ENCODE assay signal across 1 cellular context in the genomic region with DNA sequence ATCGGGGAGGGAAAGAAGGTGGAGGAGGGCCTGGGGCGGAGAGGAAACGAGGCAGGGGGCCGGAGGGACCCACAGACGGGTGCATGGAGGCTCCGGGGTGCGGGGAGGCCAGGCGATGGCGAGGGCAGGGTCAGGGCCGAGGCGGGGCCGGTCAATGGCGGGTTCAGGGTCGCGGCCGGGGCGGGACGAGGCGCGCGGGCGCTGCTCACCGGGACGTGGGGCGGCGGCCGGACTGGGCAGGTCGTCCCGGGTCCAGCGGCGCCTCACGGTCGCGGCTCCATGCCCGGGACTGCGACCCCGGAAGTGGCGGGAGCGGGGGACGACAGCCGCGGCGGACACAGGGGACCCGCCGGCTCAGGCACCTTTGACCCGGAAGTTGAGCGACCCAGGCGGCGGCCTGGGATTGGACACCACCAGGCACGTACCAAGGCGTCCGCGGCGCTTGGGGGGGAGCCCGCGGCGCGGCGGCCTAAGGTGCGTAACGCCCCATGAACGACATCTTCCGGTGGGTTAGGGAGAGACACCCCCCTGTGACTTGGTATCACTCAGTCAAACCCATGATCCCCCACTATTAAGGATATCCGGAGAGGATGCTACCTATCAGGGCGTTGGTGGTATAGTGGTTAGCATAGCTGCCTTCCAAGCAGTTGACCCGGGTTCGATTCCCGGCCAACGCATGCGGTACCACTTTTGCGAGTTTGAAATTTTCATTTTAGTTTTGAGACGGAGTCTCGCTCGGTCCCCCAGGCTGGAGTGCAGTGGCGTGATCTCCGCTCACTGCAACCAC.
A peak's percentile ranks its signal among the peaks of the same experiment; 100 is the strongest.
TF ChIP-seq lines count a peak whose summit lies in the region.

A gene (minus strand): TSS at position 378 of the 787 bp plus-strand sequence. CDS start 3,936 bp downstream, outside the sequence.

TF ChIP-seq in HepG2, 621 proteins besides CTCF, POLR2A, EP300 and RAD21 (continued from another document and continues in another):
- TF ChIP-seq ETV5 (CRISPR knock-in tag; IDR thresholded peaks at IDR 0.05; ENCODE audit: borderline replicate concordance) = peak; percentile 96
- TF ChIP-seq, protein P1, sequence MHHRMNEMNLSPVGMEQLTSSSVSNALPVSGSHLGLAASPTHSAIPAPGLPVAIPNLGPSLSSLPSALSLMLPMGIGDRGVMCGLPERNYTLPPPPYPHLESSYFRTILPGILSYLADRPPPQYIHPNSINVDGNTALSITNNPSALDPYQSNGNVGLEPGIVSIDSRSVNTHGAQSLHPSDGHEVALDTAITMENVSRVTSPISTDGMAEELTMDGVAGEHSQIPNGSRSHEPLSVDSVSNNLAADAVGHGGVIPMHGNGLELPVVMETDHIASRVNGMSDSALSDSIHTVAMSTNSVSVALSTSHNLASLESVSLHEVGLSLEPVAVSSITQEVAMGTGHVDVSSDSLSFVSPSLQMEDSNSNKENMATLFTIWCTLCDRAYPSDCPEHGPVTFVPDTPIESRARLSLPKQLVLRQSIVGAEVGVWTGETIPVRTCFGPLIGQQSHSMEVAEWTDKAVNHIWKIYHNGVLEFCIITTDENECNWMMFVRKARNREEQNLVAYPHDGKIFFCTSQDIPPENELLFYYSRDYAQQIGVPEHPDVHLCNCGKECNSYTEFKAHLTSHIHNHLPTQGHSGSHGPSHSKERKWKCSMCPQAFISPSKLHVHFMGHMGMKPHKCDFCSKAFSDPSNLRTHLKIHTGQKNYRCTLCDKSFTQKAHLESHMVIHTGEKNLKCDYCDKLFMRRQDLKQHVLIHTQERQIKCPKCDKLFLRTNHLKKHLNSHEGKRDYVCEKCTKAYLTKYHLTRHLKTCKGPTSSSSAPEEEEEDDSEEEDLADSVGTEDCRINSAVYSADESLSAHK (CRISPR knock-in tag; IDR thresholded peaks at IDR 0.05; ENCODE audit: borderline replicate concordance) = no peak
- TF ChIP-seq ZNF557 (CRISPR knock-in tag; IDR thresholded peaks at IDR 0.05) = peak; percentile 91
- TF ChIP-seq, protein P2, sequence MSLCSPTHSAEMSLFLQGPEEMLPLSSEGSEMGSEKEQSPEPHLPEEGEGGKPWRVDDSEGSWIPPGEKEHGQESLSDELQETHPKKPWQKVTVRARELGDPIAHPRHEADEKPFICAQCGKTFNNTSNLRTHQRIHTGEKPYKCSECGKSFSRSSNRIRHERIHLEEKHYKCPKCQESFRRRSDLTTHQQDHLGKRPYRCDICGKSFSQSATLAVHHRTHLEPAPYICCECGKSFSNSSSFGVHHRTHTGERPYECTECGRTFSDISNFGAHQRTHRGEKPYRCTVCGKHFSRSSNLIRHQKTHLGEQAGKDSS (CRISPR knock-in tag; IDR thresholded peaks at IDR 0.05; ENCODE audit: borderline replicate concordance, low read depth) = peak; percentile 93
- no peak for TF ChIP-seq CHD4 (IDR thresholded peaks at IDR 0.05; ENCODE audit: borderline replicate concordance, low read length)
- no peak for TF ChIP-seq ATM (IDR thresholded peaks at IDR 0.05; ENCODE audit: borderline replicate concordance)
- peak; percentile 67 for TF ChIP-seq FOSL2 (CRISPR knock-in tag; IDR thresholded peaks at IDR 0.05)
- TF ChIP-seq ZSCAN21 (CRISPR knock-in tag; IDR thresholded peaks at IDR 0.05; ENCODE audit: borderline replicate concordance) = peak; percentile 52; the same call in 1 of the 2 replicates
- TF ChIP-seq, protein P3, sequence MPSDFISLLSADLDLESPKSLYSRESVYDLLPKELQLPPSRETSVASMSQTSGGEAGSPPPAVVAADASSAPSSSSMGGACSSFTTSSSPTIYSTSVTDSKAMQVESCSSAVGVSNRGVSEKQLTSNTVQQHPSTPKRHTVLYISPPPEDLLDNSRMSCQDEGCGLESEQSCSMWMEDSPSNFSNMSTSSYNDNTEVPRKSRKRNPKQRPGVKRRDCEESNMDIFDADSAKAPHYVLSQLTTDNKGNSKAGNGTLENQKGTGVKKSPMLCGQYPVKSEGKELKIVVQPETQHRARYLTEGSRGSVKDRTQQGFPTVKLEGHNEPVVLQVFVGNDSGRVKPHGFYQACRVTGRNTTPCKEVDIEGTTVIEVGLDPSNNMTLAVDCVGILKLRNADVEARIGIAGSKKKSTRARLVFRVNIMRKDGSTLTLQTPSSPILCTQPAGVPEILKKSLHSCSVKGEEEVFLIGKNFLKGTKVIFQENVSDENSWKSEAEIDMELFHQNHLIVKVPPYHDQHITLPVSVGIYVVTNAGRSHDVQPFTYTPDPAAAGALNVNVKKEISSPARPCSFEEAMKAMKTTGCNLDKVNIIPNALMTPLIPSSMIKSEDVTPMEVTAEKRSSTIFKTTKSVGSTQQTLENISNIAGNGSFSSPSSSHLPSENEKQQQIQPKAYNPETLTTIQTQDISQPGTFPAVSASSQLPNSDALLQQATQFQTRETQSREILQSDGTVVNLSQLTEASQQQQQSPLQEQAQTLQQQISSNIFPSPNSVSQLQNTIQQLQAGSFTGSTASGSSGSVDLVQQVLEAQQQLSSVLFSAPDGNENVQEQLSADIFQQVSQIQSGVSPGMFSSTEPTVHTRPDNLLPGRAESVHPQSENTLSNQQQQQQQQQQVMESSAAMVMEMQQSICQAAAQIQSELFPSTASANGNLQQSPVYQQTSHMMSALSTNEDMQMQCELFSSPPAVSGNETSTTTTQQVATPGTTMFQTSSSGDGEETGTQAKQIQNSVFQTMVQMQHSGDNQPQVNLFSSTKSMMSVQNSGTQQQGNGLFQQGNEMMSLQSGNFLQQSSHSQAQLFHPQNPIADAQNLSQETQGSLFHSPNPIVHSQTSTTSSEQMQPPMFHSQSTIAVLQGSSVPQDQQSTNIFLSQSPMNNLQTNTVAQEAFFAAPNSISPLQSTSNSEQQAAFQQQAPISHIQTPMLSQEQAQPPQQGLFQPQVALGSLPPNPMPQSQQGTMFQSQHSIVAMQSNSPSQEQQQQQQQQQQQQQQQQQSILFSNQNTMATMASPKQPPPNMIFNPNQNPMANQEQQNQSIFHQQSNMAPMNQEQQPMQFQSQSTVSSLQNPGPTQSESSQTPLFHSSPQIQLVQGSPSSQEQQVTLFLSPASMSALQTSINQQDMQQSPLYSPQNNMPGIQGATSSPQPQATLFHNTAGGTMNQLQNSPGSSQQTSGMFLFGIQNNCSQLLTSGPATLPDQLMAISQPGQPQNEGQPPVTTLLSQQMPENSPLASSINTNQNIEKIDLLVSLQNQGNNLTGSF (CRISPR knock-in tag; IDR thresholded peaks at IDR 0.05) = no peak; the same call in 1 of the 2 replicates
- no peak for TF ChIP-seq ZNF550 (CRISPR knock-in tag; IDR thresholded peaks at IDR 0.05; ENCODE audit: borderline replicate concordance)
- TF ChIP-seq ZNF333 (CRISPR knock-in tag; IDR thresholded peaks at IDR 0.05; ENCODE audit: borderline replicate concordance) = peak; percentile 67; the same call in 1 of the 2 replicates
- TF ChIP-seq MXI1 (IDR thresholded peaks at IDR 0.05; ENCODE audit: borderline replicate concordance, low read depth, low read length) = peak; percentile 77; the same call in 1 of the 3 replicates
- peak; percentile 21; the same call in 1 of the 2 replicates for TF ChIP-seq ZNF709 (CRISPR knock-in tag; IDR thresholded peaks at IDR 0.05)
- TF ChIP-seq, protein P4, sequence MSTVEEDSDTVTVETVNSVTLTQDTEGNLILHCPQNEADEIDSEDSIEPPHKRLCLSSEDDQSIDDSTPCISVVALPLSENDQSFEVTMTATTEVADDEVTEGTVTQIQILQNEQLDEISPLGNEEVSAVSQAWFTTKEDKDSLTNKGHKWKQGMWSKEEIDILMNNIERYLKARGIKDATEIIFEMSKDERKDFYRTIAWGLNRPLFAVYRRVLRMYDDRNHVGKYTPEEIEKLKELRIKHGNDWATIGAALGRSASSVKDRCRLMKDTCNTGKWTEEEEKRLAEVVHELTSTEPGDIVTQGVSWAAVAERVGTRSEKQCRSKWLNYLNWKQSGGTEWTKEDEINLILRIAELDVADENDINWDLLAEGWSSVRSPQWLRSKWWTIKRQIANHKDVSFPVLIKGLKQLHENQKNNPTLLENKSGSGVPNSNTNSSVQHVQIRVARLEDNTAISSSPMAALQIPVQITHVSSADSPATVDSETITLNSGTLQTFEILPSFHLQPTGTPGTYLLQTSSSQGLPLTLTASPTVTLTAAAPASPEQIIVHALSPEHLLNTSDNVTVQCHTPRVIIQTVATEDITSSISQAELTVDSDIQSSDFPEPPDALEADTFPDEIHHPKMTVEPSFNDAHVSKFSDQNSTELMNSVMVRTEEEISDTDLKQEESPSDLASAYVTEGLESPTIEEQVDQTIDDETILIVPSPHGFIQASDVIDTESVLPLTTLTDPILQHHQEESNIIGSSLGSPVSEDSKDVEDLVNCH (CRISPR knock-in tag; IDR thresholded peaks at IDR 0.05) = no peak
- TF ChIP-seq CAMTA2 (CRISPR knock-in tag; IDR thresholded peaks at IDR 0.05; ENCODE audit: borderline replicate concordance) = 0 out of 2 replicates have a peak, but pooled peaks have one; percentile 20
- TF ChIP-seq KLF16 (CRISPR knock-in tag; IDR thresholded peaks at IDR 0.05) = peak; percentile 61 to 85; a peak in 2 of 4 replicates
- TF ChIP-seq ARNT2 (CRISPR knock-in tag; IDR thresholded peaks at IDR 0.05; ENCODE audit: low read depth) = peak; percentile 80; the same call in 1 of the 2 replicates
- TF ChIP-seq RFX5 (IDR thresholded peaks at IDR 0.05; ENCODE audit: low read depth, low read length) = no peak
- TF ChIP-seq, protein P5, sequence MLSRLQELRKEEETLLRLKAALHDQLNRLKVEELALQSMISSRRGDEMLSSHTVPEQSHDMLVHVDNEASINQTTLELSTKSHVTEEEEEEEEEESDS (CRISPR knock-in tag; IDR thresholded peaks at IDR 0.05; ENCODE audit: borderline replicate concordance) = no peak
- peak; percentile 82 for TF ChIP-seq KMT2A (CRISPR knock-in tag; IDR thresholded peaks at IDR 0.05)
- no peak; the same call in 1 of the 2 replicates for TF ChIP-seq ZNF674 (CRISPR knock-in tag; IDR thresholded peaks at IDR 0.05; ENCODE audit: low read depth)
- TF ChIP-seq ZNF441 (CRISPR knock-in tag; IDR thresholded peaks at IDR 0.05; ENCODE audit: borderline replicate concordance) = peak; percentile 94
- TF ChIP-seq YEATS4 (CRISPR knock-in tag; IDR thresholded peaks at IDR 0.05; ENCODE audit: borderline replicate concordance) = peak; percentile 42; the same call in 1 of the 2 replicates
- TF ChIP-seq CCAR2 (optimal IDR thresholded peaks at IDR 0.05; ENCODE audit: low read depth, low read length) = peak; percentile 66
- TF ChIP-seq KDM3A (CRISPR knock-in tag; IDR thresholded peaks at IDR 0.05; ENCODE audit: low read depth) = no peak
- peak; percentile 46 for TF ChIP-seq HNF4A (CRISPR knock-in tag; IDR thresholded peaks at IDR 0.05)
- no peak for TF ChIP-seq NR3C1 (CRISPR knock-in tag; IDR thresholded peaks at IDR 0.05)
- TF ChIP-seq SMARCC2 (IDR thresholded peaks at IDR 0.05) = no peak
- TF ChIP-seq REPIN1 (CRISPR knock-in tag; IDR thresholded peaks at IDR 0.05; ENCODE audit: borderline replicate concordance, low read depth) = peak; percentile 94
- TF ChIP-seq, protein P6, sequence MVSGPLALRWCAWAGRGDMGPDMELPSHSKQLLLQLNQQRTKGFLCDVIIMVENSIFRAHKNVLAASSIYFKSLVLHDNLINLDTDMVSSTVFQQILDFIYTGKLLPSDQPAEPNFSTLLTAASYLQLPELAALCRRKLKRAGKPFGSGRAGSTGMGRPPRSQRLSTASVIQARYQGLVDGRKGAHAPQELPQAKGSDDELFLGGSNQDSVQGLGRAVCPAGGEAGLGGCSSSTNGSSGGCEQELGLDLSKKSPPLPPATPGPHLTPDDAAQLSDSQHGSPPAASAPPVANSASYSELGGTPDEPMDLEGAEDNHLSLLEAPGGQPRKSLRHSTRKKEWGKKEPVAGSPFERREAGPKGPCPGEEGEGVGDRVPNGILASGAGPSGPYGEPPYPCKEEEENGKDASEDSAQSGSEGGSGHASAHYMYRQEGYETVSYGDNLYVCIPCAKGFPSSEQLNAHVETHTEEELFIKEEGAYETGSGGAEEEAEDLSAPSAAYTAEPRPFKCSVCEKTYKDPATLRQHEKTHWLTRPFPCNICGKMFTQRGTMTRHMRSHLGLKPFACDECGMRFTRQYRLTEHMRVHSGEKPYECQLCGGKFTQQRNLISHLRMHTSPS (CRISPR knock-in tag; IDR thresholded peaks at IDR 0.05; ENCODE audit: low read depth) = 0 out of 2 replicates have a peak, but pooled peaks have one; percentile 47
- TF ChIP-seq SMYD3 (CRISPR knock-in tag; IDR thresholded peaks at IDR 0.05) = no peak; the same call in 1 of the 2 replicates
- TF ChIP-seq, protein P7, sequence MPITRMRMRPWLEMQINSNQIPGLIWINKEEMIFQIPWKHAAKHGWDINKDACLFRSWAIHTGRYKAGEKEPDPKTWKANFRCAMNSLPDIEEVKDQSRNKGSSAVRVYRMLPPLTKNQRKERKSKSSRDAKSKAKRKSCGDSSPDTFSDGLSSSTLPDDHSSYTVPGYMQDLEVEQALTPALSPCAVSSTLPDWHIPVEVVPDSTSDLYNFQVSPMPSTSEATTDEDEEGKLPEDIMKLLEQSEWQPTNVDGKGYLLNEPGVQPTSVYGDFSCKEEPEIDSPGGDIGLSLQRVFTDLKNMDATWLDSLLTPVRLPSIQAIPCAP (CRISPR knock-in tag; IDR thresholded peaks at IDR 0.05; ENCODE audit: low read depth) = no peak
- TF ChIP-seq CHD2 (IDR thresholded peaks at IDR 0.05; ENCODE audit: low read depth, low read length) = peak; percentile 60
- no peak for TF ChIP-seq GFI1 (CRISPR knock-in tag; IDR thresholded peaks at IDR 0.05; ENCODE audit: borderline replicate concordance)
- 0 out of 2 replicates have a peak, but pooled peaks have one; percentile 21 for TF ChIP-seq ZSCAN30 (CRISPR knock-in tag; IDR thresholded peaks at IDR 0.05)
- no peak for TF ChIP-seq TRIM24 (CRISPR knock-in tag; IDR thresholded peaks at IDR 0.05)
- TF ChIP-seq AGO2 (optimal IDR thresholded peaks at IDR 0.05; ENCODE audit: low read depth, low read length) = peak; percentile 58
- TF ChIP-seq ZNF30 (CRISPR knock-in tag; IDR thresholded peaks at IDR 0.05) = no peak
- TF ChIP-seq, protein P8, sequence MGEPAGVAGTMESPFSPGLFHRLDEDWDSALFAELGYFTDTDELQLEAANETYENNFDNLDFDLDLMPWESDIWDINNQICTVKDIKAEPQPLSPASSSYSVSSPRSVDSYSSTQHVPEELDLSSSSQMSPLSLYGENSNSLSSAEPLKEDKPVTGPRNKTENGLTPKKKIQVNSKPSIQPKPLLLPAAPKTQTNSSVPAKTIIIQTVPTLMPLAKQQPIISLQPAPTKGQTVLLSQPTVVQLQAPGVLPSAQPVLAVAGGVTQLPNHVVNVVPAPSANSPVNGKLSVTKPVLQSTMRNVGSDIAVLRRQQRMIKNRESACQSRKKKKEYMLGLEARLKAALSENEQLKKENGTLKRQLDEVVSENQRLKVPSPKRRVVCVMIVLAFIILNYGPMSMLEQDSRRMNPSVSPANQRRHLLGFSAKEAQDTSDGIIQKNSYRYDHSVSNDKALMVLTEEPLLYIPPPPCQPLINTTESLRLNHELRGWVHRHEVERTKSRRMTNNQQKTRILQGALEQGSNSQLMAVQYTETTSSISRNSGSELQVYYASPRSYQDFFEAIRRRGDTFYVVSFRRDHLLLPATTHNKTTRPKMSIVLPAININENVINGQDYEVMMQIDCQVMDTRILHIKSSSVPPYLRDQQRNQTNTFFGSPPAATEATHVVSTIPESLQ (CRISPR knock-in tag; conservative IDR thresholded peaks at IDR 0.05) = no peak
- TF ChIP-seq, protein P9, sequence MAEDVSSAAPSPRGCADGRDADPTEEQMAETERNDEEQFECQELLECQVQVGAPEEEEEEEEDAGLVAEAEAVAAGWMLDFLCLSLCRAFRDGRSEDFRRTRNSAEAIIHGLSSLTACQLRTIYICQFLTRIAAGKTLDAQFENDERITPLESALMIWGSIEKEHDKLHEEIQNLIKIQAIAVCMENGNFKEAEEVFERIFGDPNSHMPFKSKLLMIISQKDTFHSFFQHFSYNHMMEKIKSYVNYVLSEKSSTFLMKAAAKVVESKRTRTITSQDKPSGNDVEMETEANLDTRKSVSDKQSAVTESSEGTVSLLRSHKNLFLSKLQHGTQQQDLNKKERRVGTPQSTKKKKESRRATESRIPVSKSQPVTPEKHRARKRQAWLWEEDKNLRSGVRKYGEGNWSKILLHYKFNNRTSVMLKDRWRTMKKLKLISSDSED (CRISPR knock-in tag; IDR thresholded peaks at IDR 0.05) = no peak
- peak; percentile 74; the same call in 1 of the 2 replicates for TF ChIP-seq ZFP1 (CRISPR knock-in tag; IDR thresholded peaks at IDR 0.05)
- TF ChIP-seq ZNF879 (CRISPR knock-in tag; IDR thresholded peaks at IDR 0.05) = peak; percentile 77; the same call in 1 of the 2 replicates
- no peak for TF ChIP-seq ZNF44 (CRISPR knock-in tag; IDR thresholded peaks at IDR 0.05)
